Comparison of ENCODE assay signal across 8 cellular contexts in the genomic region with DNA sequence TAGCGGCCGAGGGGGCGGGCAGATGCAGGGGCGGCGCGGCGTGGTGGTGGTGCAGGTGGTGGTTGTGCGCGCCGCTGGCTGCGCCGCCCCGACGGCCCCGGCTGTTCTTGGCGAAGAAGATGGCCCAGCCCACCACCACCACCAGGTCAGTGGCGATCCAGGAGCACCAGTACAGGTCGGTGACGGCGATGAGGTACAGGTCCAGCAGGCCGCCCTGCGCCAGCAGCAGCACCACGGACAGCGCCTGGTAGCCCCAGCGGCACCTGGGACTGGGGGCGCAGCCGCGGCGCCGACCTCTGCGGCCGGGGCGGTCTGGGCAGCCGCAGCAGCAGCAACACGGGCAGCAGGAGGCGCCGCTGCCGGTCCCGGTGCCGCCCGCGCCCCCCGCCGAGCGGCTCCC. TPM values are rescaled to one million over a fixed set of nuclear protein-coding genes. Genes with fewer than 3 reads are reported as not detected.
DNase-seq lines count a peak whose midpoint lies in the region; ATAC-seq, FAIRE-seq and TF ChIP-seq lines count a peak whose summit lies in the region.

No MANE protein-coding gene starts in this region.

- H3K27me3 ChIP-seq in ascending aorta = peaks cover 6% of the 10 kb centered on the region

- H3K4me1 Mint-ChIP-seq in immature natural killer cell = peaks cover 38 to 48% of the 10 kb centered on the region in 2 donors

- H3K4me1 ChIP-seq in ascending aorta = peaks cover 3 to 6% of the 10 kb centered on the region in 2 donors

- DNase-seq in GM12892 (ENCODE audit: insufficient read length) = peak; percentile 50
- DNase-seq in ascending aorta (ENCODE audit: low spot score in 2 of 2) = no peak
- peak; percentile 49 to 68 (median 67) for DNase-seq in immature natural killer cell
- peak; percentile 36 to 46 for DNase-seq in stimulated activated CD4-positive, alpha-beta T cell treated with anti-CD3 and anti-CD28 coated beads, Interleukin-2, amount 100 ng/mL, for 48 hours
- DNase-seq in SHP77 (lab: John Stamatoyannopoulos, UW) = no peak

- H3K36me3 Mint-ChIP-seq in immature natural killer cell = no peaks in the 10 kb centered on the region

- intact Hi-C loops in ascending aorta (cut with DNase I) = loop anchor here (5.0 kb wide), 1 partner anchor 52 kb away; no protein-coding TSS in a partner anchor

- TF ChIP-seq POLR2A in GM12892 (IDR thresholded peaks at IDR 0.05; ENCODE audit: low read depth, low read length) = no peak

- peaks cover 0 to 1% (median 0%) of the 10 kb centered on the region in 6 donors for H3K9me3 Mint-ChIP-seq in immature natural killer cell

- H3K27ac Mint-ChIP-seq in immature natural killer cell = no peak overlapping the region

- TF ChIP-seq CTCF in ascending aorta (IDR thresholded peaks at IDR 0.05) = no peak

- ATAC-seq in SK-N-SH treated with all-trans-retinoic acid at 6 μM for 48 hours (peak; percentile 69), GM21381 (IDR thresholded peaks at IDR 0.05; ENCODE audit: unreplicated experiment) (no peak), GM18907 (IDR thresholded peaks at IDR 0.05; ENCODE audit: unreplicated experiment) (no peak)

- peaks cover 7 to 19% (median 16%) of the 10 kb centered on the region in 3 donors for H3K27me3 Mint-ChIP-seq in immature natural killer cell (ENCODE audit: low read depth in 3 of 3)

- no peaks in the 10 kb centered on the region for H3K9me3 ChIP-seq in ascending aorta

- no peaks in the 10 kb centered on the region for H3K36me3 ChIP-seq in ascending aorta

- H3K4me3 ChIP-seq in ascending aorta = peak overlapping the region; percentile 49 to 67

- H3K4me3 Mint-ChIP-seq in immature natural killer cell = peak overlapping the region in 1 of 5 donors; percentile 52

- no peak overlapping the region for H3K27ac ChIP-seq in ascending aorta

- no peak for FAIRE-seq in GM12892 (lab: Jason Lieb, UNC)

TF ChIP-seq in SK-N-SH treated with all-trans-retinoic acid at 6 μM for 48 hours, 23 proteins besides CTCF, POLR2A, EP300 and RAD21:
- TF ChIP-seq, protein P1, sequence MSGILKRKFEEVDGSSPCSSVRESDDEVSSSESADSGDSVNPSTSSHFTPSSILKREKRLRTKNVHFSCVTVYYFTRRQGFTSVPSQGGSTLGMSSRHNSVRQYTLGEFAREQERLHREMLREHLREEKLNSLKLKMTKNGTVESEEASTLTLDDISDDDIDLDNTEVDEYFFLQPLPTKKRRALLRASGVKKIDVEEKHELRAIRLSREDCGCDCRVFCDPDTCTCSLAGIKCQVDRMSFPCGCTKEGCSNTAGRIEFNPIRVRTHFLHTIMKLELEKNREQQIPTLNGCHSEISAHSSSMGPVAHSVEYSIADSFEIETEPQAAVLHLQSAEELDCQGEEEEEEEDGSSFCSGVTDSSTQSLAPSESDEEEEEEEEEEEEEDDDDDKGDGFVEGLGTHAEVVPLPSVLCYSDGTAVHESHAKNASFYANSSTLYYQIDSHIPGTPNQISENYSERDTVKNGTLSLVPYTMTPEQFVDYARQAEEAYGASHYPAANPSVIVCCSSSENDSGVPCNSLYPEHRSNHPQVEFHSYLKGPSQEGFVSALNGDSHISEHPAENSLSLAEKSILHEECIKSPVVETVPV (CRISPR knock-in tag; IDR thresholded peaks at IDR 0.05) = no peak
- no peak for TF ChIP-seq ZNF565 (CRISPR knock-in tag; conservative IDR thresholded peaks at IDR 0.05; ENCODE audit: low read depth)
- TF ChIP-seq GLIS3 (CRISPR knock-in tag; IDR thresholded peaks at IDR 0.05) = no peak
- TF ChIP-seq SNAI2 (CRISPR knock-in tag; IDR thresholded peaks at IDR 0.05) = no peak
- TF ChIP-seq ARNTL (CRISPR knock-in tag; IDR thresholded peaks at IDR 0.05; ENCODE audit: borderline replicate concordance, low read depth) = no peak
- no peak for TF ChIP-seq ZNF70 (CRISPR knock-in tag; IDR thresholded peaks at IDR 0.05)
- TF ChIP-seq ZFP30 (CRISPR knock-in tag; IDR thresholded peaks at IDR 0.05) = no peak
- TF ChIP-seq ESRRG (CRISPR knock-in tag; IDR thresholded peaks at IDR 0.05) = no peak
- no peak for TF ChIP-seq ZC3H10 (CRISPR knock-in tag; IDR thresholded peaks at IDR 0.05)
- TF ChIP-seq, protein P2, sequence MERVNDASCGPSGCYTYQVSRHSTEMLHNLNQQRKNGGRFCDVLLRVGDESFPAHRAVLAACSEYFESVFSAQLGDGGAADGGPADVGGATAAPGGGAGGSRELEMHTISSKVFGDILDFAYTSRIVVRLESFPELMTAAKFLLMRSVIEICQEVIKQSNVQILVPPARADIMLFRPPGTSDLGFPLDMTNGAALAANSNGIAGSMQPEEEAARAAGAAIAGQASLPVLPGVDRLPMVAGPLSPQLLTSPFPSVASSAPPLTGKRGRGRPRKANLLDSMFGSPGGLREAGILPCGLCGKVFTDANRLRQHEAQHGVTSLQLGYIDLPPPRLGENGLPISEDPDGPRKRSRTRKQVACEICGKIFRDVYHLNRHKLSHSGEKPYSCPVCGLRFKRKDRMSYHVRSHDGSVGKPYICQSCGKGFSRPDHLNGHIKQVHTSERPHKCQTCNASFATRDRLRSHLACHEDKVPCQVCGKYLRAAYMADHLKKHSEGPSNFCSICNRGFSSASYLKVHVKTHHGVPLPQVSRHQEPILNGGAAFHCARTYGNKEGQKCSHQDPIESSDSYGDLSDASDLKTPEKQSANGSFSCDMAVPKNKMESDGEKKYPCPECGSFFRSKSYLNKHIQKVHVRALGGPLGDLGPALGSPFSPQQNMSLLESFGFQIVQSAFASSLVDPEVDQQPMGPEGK (CRISPR knock-in tag; IDR thresholded peaks at IDR 0.05; ENCODE audit: borderline replicate concordance) = no peak
- TF ChIP-seq RARB (CRISPR knock-in tag; IDR thresholded peaks at IDR 0.05) = no peak
- TF ChIP-seq CREB5 (CRISPR knock-in tag; IDR thresholded peaks at IDR 0.05; ENCODE audit: low read depth) = no peak
- no peak for TF ChIP-seq CSDC2 (CRISPR knock-in tag; IDR thresholded peaks at IDR 0.05)
- TF ChIP-seq PPARA (CRISPR knock-in tag; IDR thresholded peaks at IDR 0.05; ENCODE audit: borderline replicate concordance) = no peak
- TF ChIP-seq ZFP3 (CRISPR knock-in tag; IDR thresholded peaks at IDR 0.05) = no peak

RNA-seq across cellular contexts. Expression of gene TMEM121B, which starts 0.9 kb away (rescaled TPM):
- not detected for polyA plus RNA-seq in GM12892 (2012; ENCODE audit: missing spikeins)
- total RNA-seq in ascending aorta = 0.11 TPM
- not detected for polyA plus RNA-seq in immature natural killer cell

RNA-seq across cellular contexts. Expression of gene IL17RA, which starts 35.5 kb away (rescaled TPM):
- 1.4 TPM for polyA plus RNA-seq in GM12892 (2012; ENCODE audit: missing spikeins)
- 84.1 TPM for total RNA-seq in ascending aorta
- 10 to 100 TPM; 12.8 to 21.0 (median 14.6) TPM for polyA plus RNA-seq in immature natural killer cell

RNA-seq across cellular contexts. Expression of gene HDHD5, which starts 38.8 kb away (rescaled TPM):
- polyA plus RNA-seq in GM12892 (2012; ENCODE audit: missing spikeins) = 36.2 TPM
- 55.8 TPM for total RNA-seq in ascending aorta
- 10 to 100 TPM; 47.0 to 67.7 (median 47.3) TPM for polyA plus RNA-seq in immature natural killer cell

Comparison
In these comparisons a context has a peak if more than half of its experiments do, and no peak if none do; other contexts are left out.
1. DNase-seq: peak in GM12892 (single experiment), immature natural killer cell (3 of 3) and stimulated activated CD4-positive, alpha-beta T cell treated with anti-CD3 and anti-CD28 coated beads, Interleukin-2, amount 100 ng/mL, for 48 hours (2 of 2); none in ascending aorta (0 of 2) and SHP77 (0 of 2).